In genomic region chr21:39842741-39843146, GRCh38 we compare ENCODE assay signal across 16 cellular contexts. TPM values are rescaled to one million over a fixed set of nuclear protein-coding genes. Genes with fewer than 3 reads are reported as not detected.
DNase-seq lines count a peak whose midpoint lies in the region; ATAC-seq and TF ChIP-seq lines count a peak whose summit lies in the region.
"Had no signal": no experiment of that assay in that cellular context is flagged by ENCODE, and none has a peak within 500 bp of the region (broad histone marks: within the 10 kb centered on the region; RNA-seq: fewer than 3 reads in every experiment).

No MANE protein-coding gene starts in this region.

- H3K27ac Mint-ChIP-seq in nephron progenitor cell: peak overlapping the region; percentile 47
- H3K27ac Mint-ChIP-seq in natural killer cell: no peak overlapping the region

- H3K36me3 ChIP-seq in WERI-Rb-1: no peaks in the 10 kb centered on the region
- H3K36me3 ChIP-seq: SJSA1 had no signal

- no peak for TF ChIP-seq CTCF in AG10803 (conservative IDR thresholded peaks at IDR 0.05; ENCODE audit: low read length)
- TF ChIP-seq CTCF in WERI-Rb-1 (IDR thresholded peaks at IDR 0.05; ENCODE audit: low read depth, low read length): no peak
- TF ChIP-seq CTCF in nephron progenitor cell (IDR thresholded peaks at IDR 0.05): no peak
- no peak for TF ChIP-seq CTCF in natural killer cell (IDR thresholded peaks at IDR 0.05)

- H3K4me3 Mint-ChIP-seq in nephron progenitor cell: no peak overlapping the region
- H3K4me3 Mint-ChIP-seq in natural killer cell: no peak overlapping the region

- no peaks in the 10 kb centered on the region for H3K27me3 ChIP-seq in WERI-Rb-1 (ENCODE audit: insufficient read depth, low read depth, severe bottlenecking)
- H3K27me3 ChIP-seq: SJSA1 had no signal

- intact Hi-C loops in natural killer cell (cut with micrococcal nuclease): no loop called here

- H3K4me1 Mint-ChIP-seq in nephron progenitor cell (peaks cover 10% of the 10 kb centered on the region), natural killer cell (no peaks in the 10 kb centered on the region)

- no peaks in the 10 kb centered on the region for H3K9me3 Mint-ChIP-seq in nephron progenitor cell
- H3K9me3 Mint-ChIP-seq in natural killer cell: peaks cover 0 to 2% of the 10 kb centered on the region in 2 donors

- ATAC-seq in GM21423 (IDR thresholded peaks at IDR 0.05; ENCODE audit: unreplicated experiment) (no peak), natural killer cell (no peak)

- H3K27me3 Mint-ChIP-seq in nephron progenitor cell (ENCODE audit: low read depth, poor library complexity) (peaks cover 5% of the 10 kb centered on the region), natural killer cell (ENCODE audit: low read depth in 2 of 2) (peaks cover 0 to 7% of the 10 kb centered on the region in 2 donors)

- DNase-seq in AG10803 (ENCODE audit: low read depth): peak; percentile 15
- DNase-seq in NCI-H524 (lab: John Stamatoyannopoulos, UW): peak; percentile 75 to 89
- peak; percentile 81 for DNase-seq in WERI-Rb-1
- no peak for DNase-seq in nephron progenitor cell
- no peak for DNase-seq in hepatic stellate cell (ENCODE audit: low spot score)
- no peak for DNase-seq in natural killer cell
- no peak for DNase-seq in NCI-H2227 (lab: John Stamatoyannopoulos, UW; ENCODE audit: unreplicated experiment)
- DNase-seq: C1 segment of cervical spinal cord, GF-D8, Karpas-422, NCI-H1417, NCI-H510A treated with DMSO at 0.1 percent for 48 hours had no signal

- H3K9me3 ChIP-seq in WERI-Rb-1 (ENCODE audit: severe bottlenecking): no peaks in the 10 kb centered on the region
- H3K9me3 ChIP-seq: SJSA1 had no signal

- no peak overlapping the region for H3K4me3 ChIP-seq in AG10803 (ENCODE audit: low read length)
- H3K4me3 ChIP-seq in WERI-Rb-1 (ENCODE audit: low read depth, low read length): no peak overlapping the region
- H3K4me3 ChIP-seq: SJSA1 had no signal

- H3K27ac ChIP-seq in WERI-Rb-1: peak overlapping the region; percentile 43
- H3K27ac ChIP-seq: SJSA1 had no signal

- no peaks in the 10 kb centered on the region for H3K36me3 Mint-ChIP-seq in nephron progenitor cell (ENCODE audit: low read depth)
- H3K36me3 Mint-ChIP-seq in natural killer cell: no peaks in the 10 kb centered on the region

RNA-seq across cellular contexts. Expression of gene PCP4, which starts 24.5 kb away (rescaled TPM):
- total RNA-seq in natural killer cell: not detected
- total RNA-seq: Daoy, OCI-LY7, SJSA1 had no signal

Comparison
In these comparisons a context has a peak if more than half of its experiments do, and no peak if none do; other contexts are left out.
1. DNase-seq: peak in AG10803 (single experiment), NCI-H524 (2 of 2) and WERI-Rb-1 (single experiment); none in nephron progenitor cell (single experiment), hepatic stellate cell (single experiment), natural killer cell (single experiment) and NCI-H2227 (single experiment).